In genomic region chr16:19542138-19542821, GRCh38 we compare ENCODE assay signal across 1 cellular context.
A peak's percentile ranks its signal among the peaks of the same experiment; 100 is the strongest.
TF ChIP-seq lines count a peak whose summit lies in the region.

No MANE protein-coding gene starts in this region.

TF ChIP-seq in K562, 482 proteins besides CTCF, POLR2A, EP300 and RAD21:
- 0 out of 2 replicates have a peak, but pooled peaks have one; percentile 26 for TF ChIP-seq NFIC (IDR thresholded peaks at IDR 0.05)
- no peak for TF ChIP-seq SPI1 (IDR thresholded peaks at IDR 0.05; ENCODE audit: borderline replicate concordance, low read depth, low read length)
TF ChIP-seq in K562: peak in this region for 1.
